26 cellular contexts compared by ENCODE assay signal in the genomic region with DNA sequence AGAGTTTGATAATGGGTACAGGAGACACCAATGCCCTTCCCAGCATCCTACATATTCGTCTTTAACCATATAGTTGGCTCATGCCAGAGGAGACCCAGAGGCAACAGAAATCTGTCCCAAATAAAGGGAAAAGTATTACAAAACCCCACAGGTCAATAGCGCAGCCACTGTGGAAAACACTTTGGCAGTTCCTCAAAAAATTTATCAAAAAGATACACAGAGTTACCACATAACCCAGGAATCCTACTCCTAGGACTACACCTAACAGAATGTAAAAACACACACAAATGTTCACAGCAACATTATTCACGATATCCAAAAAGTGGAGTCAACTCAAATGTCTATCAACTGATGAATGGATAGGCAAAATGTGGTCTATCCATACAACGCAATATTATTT.
"Had no signal": no experiment of that assay in that cellular context is flagged by ENCODE, and none has a peak within 500 bp of the region (broad histone marks: within the 10 kb centered on the region; RNA-seq: fewer than 3 reads in every experiment).

No MANE protein-coding gene starts in this region.

- H3K4me3 ChIP-seq: stomach, suprapubic skin, testis, thoracic aorta, thyroid gland, tibial artery, tibial nerve, transverse colon, upper lobe of left lung, upper lobe of right lung, uterus, vagina had no signal

- ATAC-seq: stimulated activated effector memory CD8-positive, alpha-beta T cell treated with anti-CD3 and anti-CD28 coated beads, Interleukin-12 subunit alpha, Interleukin-12 subunit beta, amount 100 ng/mL, for 72 hours; stimulated activated memory B cell treated with anti-CD40 and anti-IgM and Interleukin-4, amounts not matched to agents 10 μg/mL and 1 μg/mL and 100 μg/mL, for 72 hours; stimulated activated naive B cell treated with anti-CD40 and anti-IgM and Interleukin-4, amounts not matched to agents 10 μg/mL and 1 μg/mL and 100 μg/mL, for 72 hours; stimulated activated naive CD8-positive, alpha-beta T cell treated with anti-CD3 and anti-CD28 coated beads, Interleukin-15, amount 100 ng/mL, for 72 hours; stimulated activated naive CD8-positive, alpha-beta T cell treated with anti-CD3 and anti-CD28 coated beads, Interleukin-15, Interleukin-2, amounts not matched to agents 100 U/mL and 50 U/mL, for 24 hours; upper lobe of right lung had no signal

- H3K4me1 ChIP-seq: stomach, suprapubic skin, testis, thyroid gland, tibial artery, tibial nerve, transverse colon, upper lobe of left lung, upper lobe of right lung, uterus, vagina had no signal

- DNase-seq: stimulated activated CD4-positive, alpha-beta T cell treated with anti-CD3 and anti-CD28 coated beads, Interleukin-2, amount 100 ng/mL, for 48 hours; stimulated activated CD4-positive, alpha-beta T cell treated with anti-CD3 and anti-CD28 coated beads, Interleukin-4, amount 100 ng/mL, for 1 hour; stimulated activated CD4-positive, alpha-beta T cell treated with anti-CD3 and anti-CD28 coated beads, Interleukin-4, amount 100 ng/mL, for 24 hours; stimulated activated CD4-positive, alpha-beta T cell treated with anti-CD3 and anti-CD28 coated beads, Interleukin-4, amount 100 ng/mL, for 4 hours; stimulated activated CD8-positive, alpha-beta memory T cell treated with anti-CD3 and anti-CD28 coated beads, Interleukin-4, amount 100 ng/mL, for 48 hours; stimulated activated naive B cell treated with anti-CD40 and anti-IgM and Interleukin-4, amounts not matched to agents 10 μg/mL and 1 μg/mL and 100 μg/mL, for 72 hours; stimulated activated naive CD4-positive, alpha-beta T cell; stimulated activated naive CD4-positive, alpha-beta T cell treated with Interleukin-2 at 50 U/mL for 16 hours; stimulated activated naive CD8-positive, alpha-beta T cell treated with anti-CD3 and anti-CD28 coated beads, Interleukin-15, amount 100 ng/mL, for 72 hours; stimulated activated naive CD8-positive, alpha-beta T cell treated with anti-CD3 and anti-CD28 coated beads, Interleukin-15, Interleukin-2, amounts not matched to agents 100 U/mL and 50 U/mL, for 24 hours; stomach; substantia nigra; testis; thyroid gland; tibial artery; transverse colon; trophoblast cell; upper lobe of left lung; upper lobe of right lung; uterus had no signal

- H3K36me3 ChIP-seq: thyroid gland, transverse colon, uterus, vagina had no signal

- H3K27ac ChIP-seq: stomach, suprapubic skin, testis, thoracic aorta, thyroid gland, tibial artery, tibial nerve, transverse colon, upper lobe of left lung, upper lobe of right lung, uterus, vagina had no signal

- H3K9me3 ChIP-seq: testis, thoracic aorta, thyroid gland, tibial artery, upper lobe of left lung, upper lobe of right lung, uterus, vagina had no signal

- H3K27me3 ChIP-seq: stomach, suprapubic skin, testis, thyroid gland, tibial artery, tibial nerve, transverse colon, upper lobe of left lung, upper lobe of right lung, uterus, vagina had no signal
